In genomic region chr12:104796475-104796862, GRCh38 we compare ENCODE assay signal across 17 cellular contexts.
A peak's percentile ranks its signal among the peaks of the same experiment; 100 is the strongest.
DNase-seq lines count a peak whose midpoint lies in the region; ATAC-seq and TF ChIP-seq lines count a peak whose summit lies in the region.
"Had no signal": no experiment of that assay in that cellular context is flagged by ENCODE, and none has a peak within 500 bp of the region (broad histone marks: within the 10 kb centered on the region; RNA-seq: fewer than 3 reads in every experiment).

No MANE protein-coding gene starts in this region.

- intact Hi-C loops in testis (cut with DNase I; ENCODE audit: low total_unique reads) = no loop called here

- no peaks in the 10 kb centered on the region for H3K36me3 ChIP-seq in testis (ENCODE audit: low read depth, missing control alignments)
- H3K36me3 ChIP-seq: BLaER1 had no signal

- peak; percentile 55; the same call in 1 of the 3 replicates for ATAC-seq in SK-N-SH treated with all-trans-retinoic acid at 6 μM for 48 hours
- ATAC-seq: CD8-positive, alpha-beta T cell had no signal

- no peaks in the 10 kb centered on the region for H3K9me3 ChIP-seq in testis
- H3K9me3 ChIP-seq: BLaER1, Caco-2 had no signal

- no peak for TF ChIP-seq POLR2A in testis (IDR thresholded peaks at IDR 0.05)

- H3K27me3 ChIP-seq in testis = no peaks in the 10 kb centered on the region
- H3K27me3 ChIP-seq: BLaER1 had no signal

- TF ChIP-seq CTCF in testis (IDR thresholded peaks at IDR 0.05) = no peak

- no peak overlapping the region for H3K27ac ChIP-seq in testis
- H3K27ac ChIP-seq: 22Rv1, BLaER1, C4-2B had no signal

- H3K4me3 ChIP-seq in testis = no peak overlapping the region
- H3K4me3 ChIP-seq: BLaER1 had no signal

- DNase-seq in DMS 273 (lab: John Stamatoyannopoulos, UW; ENCODE audit: unreplicated experiment) (peak; percentile 60), DMS 273 treated with DMSO at 0.1 percent for 48 hours (lab: John Stamatoyannopoulos, UW) (no peak), NCI-H446 (lab: John Stamatoyannopoulos, UW) (peak; percentile 62 to 91), testis (no peak), NCI-H2227 treated with DMSO at 0.1 percent for 48 hours (lab: John Stamatoyannopoulos, UW) (no peak)
- DNase-seq: Caco-2; CD4-positive, CD25-positive, alpha-beta regulatory T cell; CD8-positive, alpha-beta T cell; DMS53; DMS79 treated with DMSO at 0.1 percent for 48 hours; GF-D8; H7; HCEC 1CT had no signal

- peaks cover 3% of the 10 kb centered on the region for H3K4me1 ChIP-seq in testis
- H3K4me1 ChIP-seq: BLaER1, Caco-2 had no signal

TF ChIP-seq in SK-N-SH treated with all-trans-retinoic acid at 6 μM for 48 hours, 23 proteins besides CTCF, POLR2A, EP300 and RAD21:
- peak; percentile 95 for TF ChIP-seq ISL1 (CRISPR knock-in tag; IDR thresholded peaks at IDR 0.05)
- TF ChIP-seq, protein P1, sequence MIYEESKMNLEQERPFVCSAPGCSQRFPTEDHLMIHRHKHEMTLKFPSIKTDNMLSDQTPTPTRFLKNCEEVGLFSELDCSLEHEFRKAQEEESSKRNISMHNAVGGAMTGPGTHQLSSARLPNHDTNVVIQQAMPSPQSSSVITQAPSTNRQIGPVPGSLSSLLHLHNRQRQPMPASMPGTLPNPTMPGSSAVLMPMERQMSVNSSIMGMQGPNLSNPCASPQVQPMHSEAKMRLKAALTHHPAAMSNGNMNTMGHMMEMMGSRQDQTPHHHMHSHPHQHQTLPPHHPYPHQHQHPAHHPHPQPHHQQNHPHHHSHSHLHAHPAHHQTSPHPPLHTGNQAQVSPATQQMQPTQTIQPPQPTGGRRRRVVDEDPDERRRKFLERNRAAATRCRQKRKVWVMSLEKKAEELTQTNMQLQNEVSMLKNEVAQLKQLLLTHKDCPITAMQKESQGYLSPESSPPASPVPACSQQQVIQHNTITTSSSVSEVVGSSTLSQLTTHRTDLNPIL (CRISPR knock-in tag; IDR thresholded peaks at IDR 0.05; ENCODE audit: low read depth) = 0 out of 2 replicates have a peak, but pooled peaks have one; percentile 66
- no peak for TF ChIP-seq ZNF70 (CRISPR knock-in tag; IDR thresholded peaks at IDR 0.05)
- TF ChIP-seq SNAI2 (CRISPR knock-in tag; IDR thresholded peaks at IDR 0.05) = peak; percentile 56; the same call in 1 of the 2 replicates

Comparison
In these comparisons a context has a peak if more than half of its experiments do, and no peak if none do; other contexts are left out.
1. DNase-seq: peak in DMS 273 (single experiment) and NCI-H446 (2 of 2); none in DMS 273 treated with DMSO at 0.1 percent for 48 hours (single experiment), testis (single experiment) and NCI-H2227 treated with DMSO at 0.1 percent for 48 hours (single experiment).